8 cellular contexts compared by ENCODE assay signal in the genomic region with DNA sequence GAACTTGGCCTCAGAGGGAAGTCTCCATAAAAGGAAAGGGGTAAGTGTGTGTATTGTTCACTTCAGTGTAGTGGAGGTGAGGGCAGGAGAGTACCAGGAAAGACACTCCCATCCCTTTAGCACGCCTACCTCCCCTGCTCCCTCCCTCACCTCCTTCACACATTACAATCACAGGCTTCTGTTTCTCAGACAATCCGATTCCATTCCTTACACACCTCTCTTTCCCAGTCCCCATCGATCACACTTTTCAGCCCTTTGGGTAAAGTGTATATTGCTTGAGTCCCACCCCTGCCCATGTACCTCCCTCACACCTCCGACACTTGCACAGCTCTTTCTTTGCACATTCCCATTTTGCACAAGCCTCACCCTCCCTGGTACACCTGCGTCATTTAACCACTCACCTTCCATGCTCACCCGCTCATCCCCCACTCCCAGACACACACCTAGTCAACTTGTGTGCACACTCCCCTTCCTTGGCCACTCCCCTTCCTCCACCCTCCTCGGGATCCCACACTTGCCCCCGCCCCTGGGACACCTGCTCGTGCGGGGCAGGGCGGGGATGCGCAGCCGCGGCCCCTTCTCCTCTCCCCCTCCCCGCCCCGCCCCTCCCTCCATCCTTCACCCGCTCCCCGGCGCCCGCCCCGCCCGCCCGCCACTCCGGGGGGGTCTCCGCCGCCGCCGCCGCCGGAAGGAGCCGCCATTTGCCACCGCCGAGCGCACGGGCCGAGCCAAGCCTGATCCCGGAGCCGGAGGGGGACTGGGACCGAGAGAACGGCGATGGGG. TPM values are rescaled to one million over a fixed set of nuclear protein-coding genes. Genes with fewer than 3 reads are reported as not detected.
DNase-seq lines count a peak whose midpoint lies in the region; ATAC-seq and TF ChIP-seq lines count a peak whose summit lies in the region.

Gene MARCHF9 (plus strand): TSS at position 693 of the 783 bp plus-strand sequence. CDS start 426 bp downstream, outside the sequence.

- ATAC-seq in GM18498 (IDR thresholded peaks at IDR 0.05; ENCODE audit: unreplicated experiment) (peak; percentile 39), HG02981 (IDR thresholded peaks at IDR 0.05; ENCODE audit: unreplicated experiment) (peak; percentile 28), right lobe of liver (peak in 3 of 4 donors; percentile 1 to 11 (median 10)), HG02970 (IDR thresholded peaks at IDR 0.05; ENCODE audit: low FRiP score, unreplicated experiment) (no peak)

- H3K27me3 ChIP-seq in right lobe of liver, result no peaks in the 10 kb centered on the region

- H3K4me3 ChIP-seq in right lobe of liver, result peak within 1 kb of the TSS; percentile 49 to 63 (median 56)

- no peaks in the 10 kb centered on the region for H3K9me3 ChIP-seq in right lobe of liver

- H3K4me1 ChIP-seq in right lobe of liver, result peaks cover 0 to 15% (median 3%) of the 10 kb centered on the region in 4 donors

- no peaks in the 10 kb centered on the region for H3K36me3 ChIP-seq in right lobe of liver

- TF ChIP-seq POLR2A in right lobe of liver (IDR thresholded peaks at IDR 0.05), result no peak

- intact Hi-C loops in right lobe of liver (cut with DNase I), result no loop called here

- no peak for TF ChIP-seq CTCF in right lobe of liver (IDR thresholded peaks at IDR 0.05)

- H3K27ac ChIP-seq in right lobe of liver, result no peak within 1 kb of the TSS

- DNase-seq in NCI-H2196 treated with DMSO at 0.1 percent for 48 hours (lab: John Stamatoyannopoulos, UW; ENCODE audit: unreplicated experiment) (peak; percentile 85), cerebellar nuclear complex (lab: John Stamatoyannopoulos, UW) (peak; percentile 4 to 30), right lobe of liver (peak; percentile 67 to 74 (median 69))
- DNase-seq in activated CD4-positive, alpha-beta T cell treated with anti-CD3 and anti-CD28 coated beads for 1 hour, result peak; percentile 73
- peak; percentile 64 to 67 (median 65) for DNase-seq in stimulated activated CD4-positive, alpha-beta T cell treated with anti-CD3 and anti-CD28 coated beads, TNF-alpha, amount 100 ng/mL, for 1 hour (ENCODE audit: low read depth in 3 of 3, low spot score in 1 of 3)

- WGBS in right lobe of liver (ENCODE audit: insufficient coverage, low coverage, low lambda C conversion rate, missing lambda C conversion rate), result under 1% methylated on average over 23 of the region's 41 CpGs

RNA-seq across cellular contexts. Expression of gene MARCHF9, which starts in this region (rescaled TPM):
- 1 to 10 TPM; 2.1 to 3.9 (median 3.3) TPM for total RNA-seq in right lobe of liver

Comparison
In these comparisons a context has a peak if more than half of its experiments do, and no peak if none do; other contexts are left out.
1. DNase-seq: peak in every context shown above with its lines; median percentile 85 in NCI-H2196 treated with DMSO at 0.1 percent for 48 hours; 73 in activated CD4-positive, alpha-beta T cell treated with anti-CD3 and anti-CD28 coated beads for 1 hour; 69 in right lobe of liver; 65 in stimulated activated CD4-positive, alpha-beta T cell treated with anti-CD3 and anti-CD28 coated beads, TNF-alpha, amount 100 ng/mL, for 1 hour; 17 in cerebellar nuclear complex.